8 cellular contexts compared by ENCODE assay signal in genomic region chr6:145735356-145736165, GRCh38. TPM values are rescaled to one million over a fixed set of nuclear protein-coding genes. Genes with fewer than 3 reads are reported as not detected.
A peak's percentile ranks its signal among the peaks of the same experiment; 100 is the strongest.
DNase-seq lines count a peak whose midpoint lies in the region; ATAC-seq and TF ChIP-seq lines count a peak whose summit lies in the region.

Gene EPM2A (minus strand): TSS chr6:145735520. CDS start chr6:145735498, 22 bp downstream.

- H3K9me3 Mint-ChIP-seq in activated naive CD8-positive, alpha-beta T cell (ENCODE audit: low read depth): no peaks in the 10 kb centered on the region
- peaks cover 7% of the 10 kb centered on the region for H3K9me3 Mint-ChIP-seq in type B pancreatic cell

- peak within 1 kb of the TSS; percentile 96 for H3K4me3 Mint-ChIP-seq in activated naive CD8-positive, alpha-beta T cell
- peak within 1 kb of the TSS; percentile 97 for H3K4me3 Mint-ChIP-seq in type B pancreatic cell

- H3K9me3 ChIP-seq in parathyroid adenoma (ENCODE audit: control insufficient read depth, low read length): no peaks in the 10 kb centered on the region

- H3K79me2 ChIP-seq in parathyroid adenoma: no peaks in the 10 kb centered on the region

- no peaks in the 10 kb centered on the region for H3K27me3 Mint-ChIP-seq in activated naive CD8-positive, alpha-beta T cell
- H3K27me3 Mint-ChIP-seq in type B pancreatic cell: no peaks in the 10 kb centered on the region

- H3K36me3 ChIP-seq in parathyroid adenoma (ENCODE audit: control insufficient read depth, insufficient read depth, low read length): no peaks in the 10 kb centered on the region

- no peak for TF ChIP-seq CTCF in LNCaP clone FGC (IDR thresholded peaks at IDR 0.05; ENCODE audit: control insufficient read depth, extremely low read depth, insufficient read depth)
- TF ChIP-seq CTCF in parathyroid adenoma (IDR thresholded peaks at IDR 0.05): no peak
- TF ChIP-seq CTCF in type B pancreatic cell (conservative IDR thresholded peaks at IDR 0.05): no peak

- peak within 1 kb of the TSS; percentile 99 for H2AFZ ChIP-seq in parathyroid adenoma

- peak within 1 kb of the TSS; percentile 70 for H3K9ac ChIP-seq in parathyroid adenoma

- peak within 1 kb of the TSS; percentile 100 for H3K4me2 ChIP-seq in parathyroid adenoma (ENCODE audit: low read length)

- H3K36me3 Mint-ChIP-seq in activated naive CD8-positive, alpha-beta T cell: peaks cover 3% of the 10 kb centered on the region
- peaks cover 4% of the 10 kb centered on the region for H3K36me3 Mint-ChIP-seq in type B pancreatic cell

- H3K27ac Mint-ChIP-seq in activated naive CD8-positive, alpha-beta T cell: peak within 1 kb of the TSS; percentile 100
- H3K27ac Mint-ChIP-seq in type B pancreatic cell: peak within 1 kb of the TSS; percentile 99

- H3K27me3 ChIP-seq in parathyroid adenoma (ENCODE audit: control insufficient read depth, insufficient read depth, low read length): no peaks in the 10 kb centered on the region

- peak within 1 kb of the TSS; percentile 67 for H3K4me3 ChIP-seq in LNCaP clone FGC (ENCODE audit: low read depth, low read length)
- H3K4me3 ChIP-seq in parathyroid adenoma (ENCODE audit: low read depth, low read length): peak within 1 kb of the TSS; percentile 80

- H3K4me1 Mint-ChIP-seq in activated naive CD8-positive, alpha-beta T cell (ENCODE audit: low read depth): peaks cover 27% of the 10 kb centered on the region
- peaks cover 10% of the 10 kb centered on the region for H3K4me1 Mint-ChIP-seq in type B pancreatic cell (ENCODE audit: unreplicated experiment)

- intact Hi-C loops in Right ventricle myocardium superior (cut with DNase I): loop anchor here (5.0 to 10.0 kb wide), 2 partner anchors 77 to 149 kb away; partner anchors contain the start of gene FBXO30

- DNase-seq in GM03348 (ENCODE audit: low spot score) (peak; percentile 94), H4 (ENCODE audit: low spot score) (peak; percentile 46), LNCaP clone FGC (ENCODE audit: low read depth) (no peak), Right ventricle myocardium superior (peak; percentile 91), type B pancreatic cell (ENCODE audit: extremely low spot score, unreplicated experiment) (peak; percentile 87)

- peak within 1 kb of the TSS; percentile 96 for H3K27ac ChIP-seq in parathyroid adenoma

- H3K4me1 ChIP-seq in parathyroid adenoma: no peaks in the 10 kb centered on the region

- ATAC-seq in SK-N-SH treated with all-trans-retinoic acid at 6 μM for 48 hours: peak; percentile 77
- peak; percentile 90 for ATAC-seq in Right ventricle myocardium superior (ENCODE audit: poor library complexity)

TF ChIP-seq in SK-N-SH treated with all-trans-retinoic acid at 6 μM for 48 hours, 23 proteins besides CTCF, POLR2A, EP300 and RAD21:
- TF ChIP-seq ZNF70 (CRISPR knock-in tag; IDR thresholded peaks at IDR 0.05) (no peak), TOX (CRISPR knock-in tag; IDR thresholded peaks at IDR 0.05; ENCODE audit: borderline replicate concordance) (no peak), ZFP3 (CRISPR knock-in tag; IDR thresholded peaks at IDR 0.05) (peak; percentile 11; the same call in 1 of the 2 replicates), GLIS3 (CRISPR knock-in tag; IDR thresholded peaks at IDR 0.05) (0 out of 2 replicates have a peak, but pooled peaks have one; percentile 64), ARNTL (CRISPR knock-in tag; IDR thresholded peaks at IDR 0.05; ENCODE audit: borderline replicate concordance, low read depth) (peak; percentile 87; the same call in 1 of the 2 replicates), TCF4 (CRISPR knock-in tag; IDR thresholded peaks at IDR 0.05; ENCODE audit: borderline replicate concordance) (no peak)

RNA-seq across cellular contexts. Expression of gene EPM2A, which starts in this region (rescaled TPM):
- total RNA-seq in H4 (2014; rRNA removed; shearing (Covaris generic)): 6.9 and 8.4 TPM in 2 replicates
- total RNA-seq in Right ventricle myocardium superior: 46.5 TPM
- 6.0 and 7.5 TPM in 2 replicates for total RNA-seq in type B pancreatic cell (ENCODE audit: low replicate concordance)
